Comparison of ENCODE assay signal across 15 cellular contexts in the genomic region with DNA sequence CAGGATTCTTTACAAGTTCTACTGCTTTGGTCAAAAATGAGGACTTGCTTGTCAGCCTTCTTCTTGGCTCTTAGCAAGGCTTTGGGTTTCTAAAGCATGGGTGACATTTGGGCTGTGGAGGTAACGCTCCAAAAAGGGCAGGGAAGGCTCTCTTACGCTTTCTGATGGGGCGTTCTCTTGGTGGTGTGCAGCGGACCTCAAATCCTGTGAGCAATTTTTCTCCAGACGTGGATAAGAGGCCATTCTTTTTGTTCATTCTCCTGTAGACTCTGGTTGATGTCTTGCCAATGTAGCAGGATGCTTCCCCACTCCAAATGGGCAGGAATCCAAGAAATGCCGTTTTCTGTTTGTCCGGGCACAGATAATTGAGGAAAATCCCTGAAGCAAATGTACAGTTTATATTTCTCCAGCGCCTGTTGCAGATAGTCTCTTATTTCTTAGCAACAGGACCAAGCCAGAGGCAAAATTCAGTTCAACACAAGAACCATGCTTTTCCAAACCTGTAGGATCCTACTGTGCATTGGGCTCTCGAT.
DNase-seq lines count a peak whose midpoint lies in the region; ATAC-seq and TF ChIP-seq lines count a peak whose summit lies in the region.
"Had no signal": no experiment of that assay in that cellular context is flagged by ENCODE, and none has a peak within 500 bp of the region (broad histone marks: within the 10 kb centered on the region; RNA-seq: fewer than 3 reads in every experiment).

No MANE protein-coding gene starts in this region.

- DNase-seq in NCI-H1417 (lab: John Stamatoyannopoulos, UW) (peak in 2 of 3 experiments; percentile 13 to 66), NCI-H1417 treated with DMSO at 0.1 percent for 48 hours (lab: John Stamatoyannopoulos, UW) (no peak), NCI-H1694 (lab: John Stamatoyannopoulos, UW) (peak; percentile 55), SJCRH30 (peak; percentile 29 to 54), thyroid gland (peak; percentile 8 to 9)
- DNase-seq: activated B cell treated with CpG ODN at 0.5 μM for 24 hours; activated CD8-positive, alpha-beta memory T cell treated with anti-CD3 and anti-CD28 coated beads, Interleukin-2, amount 50 U/mL, for 4 hours; Calu3; cortex of kidney; HFFc6; NCI-H526; upper lobe of left lung had no signal

- H3K9me3 ChIP-seq in SJCRH30 (replicated peaks) (no peaks in the 10 kb centered on the region; the same call in none of the 2 replicates), thyroid gland (no peaks in the 10 kb centered on the region)

- intact Hi-C loops in thyroid gland (cut with DNase I) = no loop called here

- no peak for TF ChIP-seq CTCF in thyroid gland (IDR thresholded peaks at IDR 0.05)

- ATAC-seq in HG03139 (IDR thresholded peaks at IDR 0.05; ENCODE audit: unreplicated experiment) (no peak), HG03039 (IDR thresholded peaks at IDR 0.05; ENCODE audit: unreplicated experiment) (no peak), HG02970 (IDR thresholded peaks at IDR 0.05; ENCODE audit: low FRiP score, unreplicated experiment) (no peak)

- no peak for TF ChIP-seq POLR2A in thyroid gland (IDR thresholded peaks at IDR 0.05)

- no peaks in the 10 kb centered on the region for H3K36me3 ChIP-seq in SJCRH30
- no peaks in the 10 kb centered on the region for H3K36me3 ChIP-seq in thyroid gland
- H3K36me3 ChIP-seq: upper lobe of left lung had no signal

- H3K27me3 ChIP-seq in SJCRH30 = 0 out of 2 replicates have a peak, but pooled peaks cover 2% of the 10 kb centered on the region
- H3K27me3 ChIP-seq in thyroid gland = no peaks in the 10 kb centered on the region
- H3K27me3 ChIP-seq: upper lobe of left lung had no signal

- WGBS in thyroid gland, 2 donors = 22 to 30% methylated on average over 9 of the region's 9 CpGs

- no peaks in the 10 kb centered on the region; the same call in 1 of the 2 replicates for H3K4me1 ChIP-seq in SJCRH30
- H3K4me1 ChIP-seq in thyroid gland = peaks cover 0 to 9% of the 10 kb centered on the region in 2 donors
- H3K4me1 ChIP-seq: upper lobe of left lung had no signal

- no peak overlapping the region for H3K4me3 ChIP-seq in SJCRH30
- H3K4me3 ChIP-seq in thyroid gland (replicated peaks in 1 of 3) = no peak overlapping the region
- H3K4me3 ChIP-seq: upper lobe of left lung had no signal

- H3K27ac ChIP-seq in SJCRH30 (no peak overlapping the region), thyroid gland (no peak overlapping the region)
- H3K27ac ChIP-seq: upper lobe of left lung had no signal
